In the genomic region with DNA sequence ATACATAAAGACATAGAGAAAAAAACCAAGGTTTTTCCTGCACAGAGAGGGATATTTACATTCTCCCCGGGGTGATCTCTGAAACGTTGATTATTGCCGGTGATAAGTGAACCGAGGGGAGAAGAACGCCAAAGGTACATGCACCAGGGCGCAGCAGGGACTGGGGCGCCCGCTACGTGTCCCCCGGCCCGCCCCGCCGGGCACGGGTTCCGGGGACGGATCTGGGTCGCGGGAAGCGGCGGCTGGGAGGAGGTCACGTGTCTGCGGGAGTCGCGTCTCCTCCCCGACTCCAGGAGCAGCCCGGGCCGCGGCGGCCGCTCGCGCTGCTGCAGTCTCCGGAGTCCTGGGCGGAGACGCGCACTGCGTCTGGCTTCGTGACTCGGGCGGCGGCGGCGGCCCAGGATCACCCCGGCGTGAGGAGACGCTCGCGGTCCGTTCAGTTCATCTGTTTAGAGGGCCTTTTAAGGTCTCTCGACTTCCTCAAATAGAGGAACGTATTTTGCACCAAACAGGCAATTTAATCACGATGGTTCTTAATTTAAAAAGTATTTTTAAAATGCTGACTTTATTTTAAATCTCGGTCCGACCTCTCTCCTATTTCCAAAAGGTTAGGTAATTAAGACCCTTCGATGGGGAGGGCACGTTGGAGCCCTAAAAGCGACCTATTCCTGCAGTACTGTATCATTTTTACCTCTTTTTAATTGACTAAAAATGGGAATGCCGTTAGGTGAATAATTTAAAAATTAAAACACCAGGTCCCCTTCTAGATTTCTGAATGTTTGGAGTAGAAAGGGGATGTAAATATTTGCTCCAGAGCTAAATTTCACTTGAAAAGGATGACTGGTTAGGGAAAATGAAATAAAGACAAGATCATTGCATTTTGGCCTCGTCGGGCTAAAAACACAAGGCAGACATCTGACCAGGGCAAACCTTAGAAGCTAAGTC, we compare ENCODE assay signal across 8 cellular contexts. TPM values are rescaled to one million over a fixed set of nuclear protein-coding genes. Genes with fewer than 3 reads are reported as not detected.
DNase-seq lines count a peak whose midpoint lies in the region; ATAC-seq and TF ChIP-seq lines count a peak whose summit lies in the region.

No MANE protein-coding gene starts in this region.

- H3K9me3 Mint-ChIP-seq in activated T-cell treated with anti-CD3 and anti-CD28 coated beads, Interleukin-2, amount 50 U/mL, for 4 hours = no peaks in the 10 kb centered on the region

- H3K4me3 Mint-ChIP-seq in activated T-cell treated with anti-CD3 and anti-CD28 coated beads, Interleukin-2, amount 50 U/mL, for 4 hours = peak overlapping the region; percentile 76

- no peaks in the 10 kb centered on the region for H3K36me3 ChIP-seq in mucosa of stomach (ENCODE audit: control insufficient read depth, insufficient read depth, low read length)
- no peaks in the 10 kb centered on the region for H3K36me3 ChIP-seq in tibial artery

- peak overlapping the region; percentile 91 for H3K27ac ChIP-seq in 22Rv1
- H3K27ac ChIP-seq in tibial artery = peak overlapping the region; percentile 96 to 99

- peak; percentile 2; the same call in 1 of the 2 replicates for TF ChIP-seq CTCF in 22Rv1 (IDR thresholded peaks at IDR 0.05)
- no peak for TF ChIP-seq CTCF in fibroblast of mammary gland (conservative IDR thresholded peaks at IDR 0.05; ENCODE audit: control insufficient read depth, insufficient read depth, low read depth, low read length)
- TF ChIP-seq CTCF in tibial artery (IDR thresholded peaks at IDR 0.05) = no peak

- intact Hi-C loops in tibial artery (cut with DNase I; ENCODE audit: low total_unique reads) = loop anchor here (5.0 to 10.0 kb wide), 2 partner anchors 76 to 172 kb away; a partner anchor contains a TSS

- peaks cover 26% of the 10 kb centered on the region for H3K4me1 Mint-ChIP-seq in activated T-cell treated with anti-CD3 and anti-CD28 coated beads, Interleukin-2, amount 50 U/mL, for 4 hours (ENCODE audit: low read depth)

- DNase-seq in NCI-H2196 treated with DMSO at 0.1 percent for 48 hours (lab: John Stamatoyannopoulos, UW; ENCODE audit: unreplicated experiment) (peak; percentile 78), fibroblast of mammary gland (ENCODE audit: low read depth) (peak; percentile 79), tibial artery (peak; percentile 86 to 95)
- no peak for DNase-seq in activated T-cell treated with anti-CD3 and anti-CD28 coated beads, Interleukin-2, amount 50 U/mL, for 4 hours

- H3K4me1 ChIP-seq in mucosa of stomach (ENCODE audit: control insufficient read depth, insufficient read depth, low read length) (peaks cover 38% of the 10 kb centered on the region), tibial artery (peaks cover 0 to 12% (median 8%) of the 10 kb centered on the region in 4 donors)

- peak; percentile 34 for ATAC-seq in HG02763 (IDR thresholded peaks at IDR 0.05; ENCODE audit: unreplicated experiment)
- peak; percentile 42 to 51 for ATAC-seq in activated T-cell treated with anti-CD3 and anti-CD28 coated beads, Interleukin-2, amount 50 U/mL, for 4 hours

- H3K9me3 ChIP-seq in mucosa of stomach (ENCODE audit: control insufficient read depth, low read length) = no peaks in the 10 kb centered on the region
- no peaks in the 10 kb centered on the region for H3K9me3 ChIP-seq in tibial artery

- H3K36me3 Mint-ChIP-seq in activated T-cell treated with anti-CD3 and anti-CD28 coated beads, Interleukin-2, amount 50 U/mL, for 4 hours (ENCODE audit: insufficient read depth) = no peaks in the 10 kb centered on the region

- peak overlapping the region; percentile 74 for H3K9ac ChIP-seq in mucosa of stomach (ENCODE audit: low read length)

- H3K27me3 Mint-ChIP-seq in activated T-cell treated with anti-CD3 and anti-CD28 coated beads, Interleukin-2, amount 50 U/mL, for 4 hours (ENCODE audit: low read depth) = peaks cover 78% of the 10 kb centered on the region

- H3K27me3 ChIP-seq in mucosa of stomach (ENCODE audit: control insufficient read depth, insufficient read depth, low read length) = peaks cover 51% of the 10 kb centered on the region
- H3K27me3 ChIP-seq in tibial artery = no peaks in the 10 kb centered on the region

- H3K4me3 ChIP-seq in GM08714 (ENCODE audit: low read length) = peak overlapping the region; percentile 68
- peak overlapping the region; percentile 69 for H3K4me3 ChIP-seq in fibroblast of mammary gland (ENCODE audit: control insufficient read depth, low read depth, low read length)
- H3K4me3 ChIP-seq in mucosa of stomach (ENCODE audit: low read length) = peak overlapping the region; percentile 82
- H3K4me3 ChIP-seq in tibial artery = peak overlapping the region; percentile 68 to 72

RNA-seq across cellular contexts. Expression of a gene that starts 1.8 kb away (rescaled TPM):
- under 1 TPM in 2 of 3 donors, not detected in 1; 0.05 to 0.28 TPM for total RNA-seq in activated T-cell treated with anti-CD3 and anti-CD28 coated beads, Interleukin-2, amount 50 U/mL, for 4 hours
